ENCODE assay signal across 20 cellular contexts in the genomic region with DNA sequence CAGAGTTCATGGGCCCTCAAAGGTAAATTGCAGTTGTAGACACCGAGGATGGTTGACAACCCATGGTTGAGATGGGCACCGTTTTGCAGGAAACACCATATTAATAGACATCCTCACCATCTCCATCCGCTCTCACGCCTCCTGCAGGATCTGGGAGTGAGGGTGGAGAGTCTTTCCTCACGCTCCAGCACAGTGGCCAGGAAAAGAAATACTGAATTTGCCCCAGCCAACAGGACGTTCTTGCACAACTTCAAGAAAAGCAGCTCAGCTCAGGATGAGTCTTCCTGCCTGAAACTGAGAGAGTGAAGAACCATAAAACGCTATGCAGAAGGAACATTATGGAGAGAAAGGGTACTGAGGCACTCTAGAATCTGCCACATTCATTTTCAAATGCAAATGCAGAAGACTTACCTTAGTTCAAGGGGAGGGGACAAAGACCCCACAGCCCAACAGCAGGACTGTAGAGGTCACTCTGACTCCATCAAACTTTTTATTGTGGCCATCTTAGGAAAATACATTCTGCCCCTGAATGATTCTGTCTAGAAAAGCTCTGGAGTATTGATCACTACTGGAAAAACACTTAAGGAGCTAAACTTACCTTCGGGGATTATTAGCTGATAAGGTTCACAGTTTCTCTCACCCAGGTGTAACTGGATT. TPM values are rescaled to one million over a fixed set of nuclear protein-coding genes. Genes with fewer than 3 reads are reported as not detected.
DNase-seq lines count a peak whose midpoint lies in the region; ATAC-seq, FAIRE-seq and TF ChIP-seq lines count a peak whose summit lies in the region.
"Had no signal": no experiment of that assay in that cellular context is flagged by ENCODE, and none has a peak within 500 bp of the region (broad histone marks: within the 10 kb centered on the region; RNA-seq: fewer than 3 reads in every experiment).

No MANE protein-coding gene starts in this region.

- H3K9me3 Mint-ChIP-seq in activated naive CD4-positive, alpha-beta T cell treated with anti-CD3 and anti-CD28 coated beads for 36 hours, result no peaks in the 10 kb centered on the region
- H3K9me3 Mint-ChIP-seq: activated naive CD4-positive, alpha-beta T cell treated with anti-CD3 and anti-CD28 coated beads, Interleukin-2, amount 10 ng/mL, durations not matched to agents 7 days and 5 days had no signal

- FAIRE-seq in RCC 7860 (lab: Jason Lieb, UNC), result no peak
- FAIRE-seq: kidney had no signal

- H3K4me3 ChIP-seq in GM12875 (ENCODE audit: low read depth, low read length), result no peak overlapping the region
- no peak overlapping the region for H3K4me3 ChIP-seq in fibroblast of pulmonary artery (replicated peaks; ENCODE audit: low read depth, low read length)
- H3K4me3 ChIP-seq: ovary, Peyer's patch had no signal

- H3K4me3 Mint-ChIP-seq in activated naive CD4-positive, alpha-beta T cell treated with anti-CD3 and anti-CD28 coated beads for 36 hours, result no peak overlapping the region
- H3K4me3 Mint-ChIP-seq: activated naive CD4-positive, alpha-beta T cell treated with anti-CD3 and anti-CD28 coated beads, Interleukin-2, amount 10 ng/mL, durations not matched to agents 7 days and 5 days had no signal

- peaks cover 3% of the 10 kb centered on the region for H3K36me3 Mint-ChIP-seq in activated naive CD4-positive, alpha-beta T cell treated with anti-CD3 and anti-CD28 coated beads for 36 hours (ENCODE audit: low read depth)
- H3K36me3 Mint-ChIP-seq: activated naive CD4-positive, alpha-beta T cell treated with anti-CD3 and anti-CD28 coated beads, Interleukin-2, amount 10 ng/mL, durations not matched to agents 7 days and 5 days had no signal

- peaks cover 16% of the 10 kb centered on the region for H3K4me1 Mint-ChIP-seq in activated naive CD4-positive, alpha-beta T cell treated with anti-CD3 and anti-CD28 coated beads for 36 hours (ENCODE audit: low read depth)

- H3K27me3 Mint-ChIP-seq in activated naive CD4-positive, alpha-beta T cell treated with anti-CD3 and anti-CD28 coated beads for 36 hours (ENCODE audit: low read depth), result no peaks in the 10 kb centered on the region

- ATAC-seq in SK-N-SH treated with all-trans-retinoic acid at 6 μM for 48 hours, result peak; percentile 37; the same call in 1 of the 3 replicates
- ATAC-seq: stimulated activated naive CD8-positive, alpha-beta T cell treated with anti-CD3 and anti-CD28 coated beads, Interleukin-15, Interleukin-2, amounts not matched to agents 100 U/mL and 50 U/mL, for 24 hours had no signal

- TF ChIP-seq CTCF in GM12875 (IDR thresholded peaks at IDR 0.05; ENCODE audit: borderline replicate concordance, insufficient read depth, low read depth, low read length) (peak; percentile 20; the same call in 1 of the 2 replicates), fibroblast of pulmonary artery (IDR thresholded peaks at IDR 0.05; ENCODE audit: low read length, missing control alignments) (peak; percentile 28)

- CTCF ChIA-PET in activated naive CD4-positive, alpha-beta T cell treated with anti-CD3 and anti-CD28 coated beads for 36 hours (lab: Charles Lee), result interaction anchor here (0.5 to 1.5 kb wide), 4 partner anchors 37 to 614 kb away, joined by 3 to 6 read pairs (median 4); no protein-coding TSS in a partner anchor

- intact Hi-C loops in activated naive CD4-positive, alpha-beta T cell treated with anti-CD3 and anti-CD28 coated beads for 36 hours (cut with micrococcal nuclease), result no loop called here

- DNase-seq in AG20443 (ENCODE audit: low spot score) (peak; percentile 56), fibroblast of pulmonary artery (ENCODE audit: low read depth) (peak; percentile 24), NCI-H774 (lab: John Stamatoyannopoulos, UW) (no peak), RCC 7860 (ENCODE audit: low spot score) (no peak)
- no peak for DNase-seq in activated naive CD4-positive, alpha-beta T cell treated with anti-CD3 and anti-CD28 coated beads for 36 hours
- DNase-seq: activated CD4-positive, CD25-positive, alpha-beta regulatory T cell treated with anti-CD3 and anti-CD28 coated beads, Interleukin-2, amount 50 U/mL, for 72 hours; activated naive CD4-positive, alpha-beta T cell treated with anti-CD3 and anti-CD28 coated beads, Interleukin-2, amount 10 ng/mL, durations not matched to agents 7 days and 5 days; central memory CD4-positive, alpha-beta T cell; Karpas-422; NCI-H1694 treated with DMSO at 0.1 percent for 48 hours; ovary; Peyer's patch; stimulated activated naive CD8-positive, alpha-beta T cell treated with anti-CD3 and anti-CD28 coated beads, Interleukin-15, Interleukin-2, amounts not matched to agents 100 U/mL and 50 U/mL, for 24 hours; T-helper 1 cell had no signal

- H3K27ac Mint-ChIP-seq in activated naive CD4-positive, alpha-beta T cell treated with anti-CD3 and anti-CD28 coated beads for 36 hours, result no peak overlapping the region
- H3K27ac Mint-ChIP-seq: activated naive CD4-positive, alpha-beta T cell treated with anti-CD3 and anti-CD28 coated beads, Interleukin-2, amount 10 ng/mL, durations not matched to agents 7 days and 5 days had no signal

TF ChIP-seq in SK-N-SH treated with all-trans-retinoic acid at 6 μM for 48 hours, 23 proteins besides CTCF, POLR2A, EP300 and RAD21:
- TF ChIP-seq ZNF565 (CRISPR knock-in tag; conservative IDR thresholded peaks at IDR 0.05; ENCODE audit: low read depth) (no peak), ARNTL (CRISPR knock-in tag; IDR thresholded peaks at IDR 0.05; ENCODE audit: borderline replicate concordance, low read depth) (no peak)
TF ChIP-seq in SK-N-SH treated with all-trans-retinoic acid at 6 μM for 48 hours: peak in this region for 0.

RNA-seq across cellular contexts. Expression of a gene that starts 9.3 kb away (rescaled TPM):
- total RNA-seq in activated naive CD4-positive, alpha-beta T cell treated with anti-CD3 and anti-CD28 coated beads for 36 hours, result under 1 TPM in 1 of 2 experiments, not detected in 1; 0.19 TPM
- total RNA-seq: NCI-H460 had no signal

RNA-seq across cellular contexts. Expression of a gene that starts 26.5 kb away (rescaled TPM):
- not detected for total RNA-seq in activated naive CD4-positive, alpha-beta T cell treated with anti-CD3 and anti-CD28 coated beads for 36 hours
- total RNA-seq: Daoy, kidney, ureter had no signal

RNA-seq across cellular contexts. Expression of a gene that starts 33.8 kb away (rescaled TPM):
- total RNA-seq in activated naive CD4-positive, alpha-beta T cell treated with anti-CD3 and anti-CD28 coated beads for 36 hours, result not detected
- total RNA-seq: Daoy, NCI-H460 had no signal

RNA-seq across cellular contexts. Expression of a gene that starts 55.2 kb away (rescaled TPM):
- total RNA-seq in activated naive CD4-positive, alpha-beta T cell treated with anti-CD3 and anti-CD28 coated beads for 36 hours, result 10 to 100 TPM; 13.0 to 14.1 TPM

Comparison
In these comparisons a context has a peak if more than half of its experiments do, and no peak if none do; other contexts are left out.
1. DNase-seq: peak in AG20443 (single experiment) and fibroblast of pulmonary artery (single experiment); none in activated naive CD4-positive, alpha-beta T cell treated with anti-CD3 and anti-CD28 coated beads for 36 hours (single experiment), NCI-H774 (single experiment) and RCC 7860 (single experiment).